ENCODE assay signal across 8 cellular contexts in the genomic region with DNA sequence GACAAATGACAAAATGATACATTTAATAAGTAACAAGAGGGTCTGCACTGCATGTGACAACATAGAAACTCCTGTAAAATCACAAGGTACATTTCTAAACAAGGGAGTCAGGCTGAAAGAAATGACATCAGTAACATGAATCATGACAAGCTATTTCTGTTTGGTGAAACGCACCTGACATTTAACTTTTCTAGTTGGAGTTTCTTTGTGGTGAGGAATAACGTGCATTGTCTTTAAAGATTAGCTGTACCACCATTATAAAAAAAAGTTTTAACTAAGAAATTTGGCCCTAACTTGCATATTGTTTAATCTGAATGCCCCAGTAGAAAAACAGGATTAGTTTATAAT.
A peak's percentile ranks its signal among the peaks of the same experiment; 100 is the strongest.
DNase-seq lines count a peak whose midpoint lies in the region; ATAC-seq lines count a peak whose summit lies in the region.

No MANE protein-coding gene starts in this region.

- DNase-seq in NCI-H226, result peak; percentile 4
- DNase-seq in naive B cell, result no peak
- no peak for DNase-seq in NCI-H1105 (lab: John Stamatoyannopoulos, UW)
- DNase-seq in GM19238 (ENCODE audit: insufficient read length, low spot score), result no peak
- no peak for DNase-seq in NCI-H1436 (lab: John Stamatoyannopoulos, UW)
- DNase-seq in NCI-H2029 treated with DMSO at 0.1 percent for 48 hours (lab: John Stamatoyannopoulos, UW), result no peak

- ATAC-seq in GM19023 (IDR thresholded peaks at IDR 0.05; ENCODE audit: unreplicated experiment), result peak; percentile 58
- ATAC-seq in HG02642 (IDR thresholded peaks at IDR 0.05; ENCODE audit: poor library complexity, unreplicated experiment), result peak; percentile 56
- ATAC-seq in naive B cell (ENCODE audit: low read depth in 2 of 2), result peak; percentile 20 to 46

- peaks cover 0 to 25% (median 0%) of the 10 kb centered on the region in 3 donors for H3K4me1 Mint-ChIP-seq in naive B cell

- peak overlapping the region in 4 of 6 donors; percentile 34 to 92 (median 72) for H3K27ac Mint-ChIP-seq in naive B cell

- H3K9me3 Mint-ChIP-seq in naive B cell, result no peaks in the 10 kb centered on the region

- H3K36me3 Mint-ChIP-seq in naive B cell, result peaks cover 24 to 27% of the 10 kb centered on the region in 2 donors

- no peaks in the 10 kb centered on the region for H3K27me3 Mint-ChIP-seq in naive B cell

- peak overlapping the region in 1 of 8 donors; percentile 40 for H3K4me3 Mint-ChIP-seq in naive B cell
